1 cellular context compared by ENCODE assay signal in the genomic region with DNA sequence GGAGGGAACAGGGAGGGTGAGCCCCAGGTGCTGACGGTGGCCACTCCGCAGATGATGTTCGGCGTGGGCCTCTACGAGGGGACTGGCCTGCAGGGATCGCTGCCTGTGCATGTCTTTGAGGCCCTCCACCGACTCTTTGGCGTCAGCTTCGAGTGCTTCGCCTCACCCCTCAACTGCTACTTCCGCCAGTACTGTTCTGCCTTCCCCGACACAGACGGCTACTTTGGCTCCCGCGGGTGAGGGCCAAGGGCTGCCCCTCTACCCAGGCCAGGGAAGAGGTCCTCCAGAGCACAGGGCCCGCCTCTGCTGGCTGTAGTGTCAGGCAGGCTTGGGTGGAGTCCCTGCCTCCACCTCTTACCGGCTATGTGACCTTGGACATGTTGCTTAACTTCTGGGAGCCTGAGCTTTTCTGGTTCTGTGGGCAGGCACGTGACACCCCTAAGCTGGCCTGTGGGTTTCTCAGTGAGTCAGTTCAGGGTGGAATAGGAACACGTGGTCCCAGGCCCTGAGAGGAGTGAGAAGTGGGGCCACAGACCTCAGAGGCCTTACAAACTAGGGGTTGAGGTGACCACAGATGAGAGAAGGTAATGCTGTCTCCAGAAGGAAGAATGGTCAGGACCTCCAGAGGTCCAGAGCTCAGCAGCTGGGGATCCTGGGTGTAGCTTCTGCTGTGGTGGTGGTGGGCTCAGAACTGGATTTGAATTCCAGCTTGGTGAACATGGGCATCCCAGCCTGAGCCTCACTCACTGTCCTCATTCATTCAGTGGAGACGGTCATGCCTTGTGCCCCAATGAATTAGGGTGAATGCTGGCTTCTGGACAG.
TF ChIP-seq lines count a peak whose summit lies in the region.

No MANE protein-coding gene starts in this region.

TF ChIP-seq in HepG2, 621 proteins besides CTCF, POLR2A, EP300 and RAD21 (continued from another document and continues in another):
- TF ChIP-seq BCLAF1 (IDR thresholded peaks at IDR 0.05) (no peak), ZFP82 (CRISPR knock-in tag; IDR thresholded peaks at IDR 0.05; ENCODE audit: borderline replicate concordance) (peak; percentile 17; the same call in 1 of the 2 replicates), HNRNPH1 (optimal IDR thresholded peaks at IDR 0.05; ENCODE audit: low read depth, low read length) (no peak), ZNF569 (CRISPR knock-in tag; IDR thresholded peaks at IDR 0.05; ENCODE audit: borderline replicate concordance) (no peak), TFAP4 (IDR thresholded peaks at IDR 0.05; ENCODE audit: borderline replicate concordance, low read depth) (peak; percentile 62; the same call in 1 of the 2 replicates), GABPA (IDR thresholded peaks at IDR 0.05; ENCODE audit: low read depth, low read length) (no peak), GABPA (CRISPR knock-in tag; IDR thresholded peaks at IDR 0.05; ENCODE audit: low read depth) (peak; percentile 52; the same call in 1 of the 2 replicates), SMAD1 (CRISPR knock-in tag; IDR thresholded peaks at IDR 0.05; ENCODE audit: borderline replicate concordance, low read depth) (no peak; the same call in 1 of the 2 replicates), ELF1 (CRISPR knock-in tag; IDR thresholded peaks at IDR 0.05) (peak; percentile 70), ZNF263 (CRISPR knock-in tag; IDR thresholded peaks at IDR 0.05) (peak; percentile 14), AGO2 (optimal IDR thresholded peaks at IDR 0.05; ENCODE audit: low read depth, low read length) (peak; percentile 88), CREM (IDR thresholded peaks at IDR 0.05) (no peak; the same call in 1 of the 2 replicates), CREM (CRISPR knock-in tag; IDR thresholded peaks at IDR 0.05) (no peak), SRSF4 (IDR thresholded peaks at IDR 0.05; ENCODE audit: low read depth, low read length, poor library complexity, severe bottlenecking) (no peak), HNF4A (CRISPR knock-in tag; IDR thresholded peaks at IDR 0.05) (peak; percentile 83), MAFF (IDR thresholded peaks at IDR 0.05; ENCODE audit: low read depth, low read length) (0 out of 2 replicates have a peak, but pooled peaks have one; percentile 1), ZNF816 (CRISPR knock-in tag; IDR thresholded peaks at IDR 0.05; ENCODE audit: borderline replicate concordance) (no peak), ZNF317 (CRISPR knock-in tag; IDR thresholded peaks at IDR 0.05) (peak; percentile 80; the same call in 1 of the 2 replicates), ZNF329 (CRISPR knock-in tag; IDR thresholded peaks at IDR 0.05; ENCODE audit: low read depth) (peak; percentile 52; the same call in 1 of the 2 replicates), THYN1 (CRISPR knock-in tag; IDR thresholded peaks at IDR 0.05; ENCODE audit: borderline replicate concordance, low read depth) (no peak), SOX5 (CRISPR knock-in tag; IDR thresholded peaks at IDR 0.05; ENCODE audit: borderline replicate concordance) (peak; percentile 88), ZNF205 (CRISPR knock-in tag; IDR thresholded peaks at IDR 0.05) (peak; percentile 88; the same call in 1 of the 2 replicates), NFKBIZ (CRISPR knock-in tag; IDR thresholded peaks at IDR 0.05) (no peak), THRA (CRISPR knock-in tag; IDR thresholded peaks at IDR 0.05; ENCODE audit: borderline replicate concordance) (peak; percentile 91; the same call in 1 of the 2 replicates), DNMT3B (CRISPR knock-in tag; conservative IDR thresholded peaks at IDR 0.05) (peak; percentile 99), BATF2 (CRISPR knock-in tag; IDR thresholded peaks at IDR 0.05) (0 out of 2 replicates have a peak, but pooled peaks have one; percentile 9), ZFP36L2 (CRISPR knock-in tag; IDR thresholded peaks at IDR 0.05) (no peak), NFE2L2 (IDR thresholded peaks at IDR 0.05; ENCODE audit: low read length) (no peak), KLF12 (CRISPR knock-in tag; IDR thresholded peaks at IDR 0.05; ENCODE audit: borderline replicate concordance) (peak; percentile 95), NR2F6 (IDR thresholded peaks at IDR 0.05) (peak; percentile 78; the same call in 1 of the 2 replicates), NR2F6 (CRISPR knock-in tag; IDR thresholded peaks at IDR 0.05) (peak; percentile 93), SIX4 (CRISPR knock-in tag; IDR thresholded peaks at IDR 0.05) (peak; percentile 73; the same call in 1 of the 2 replicates), BRCA1 (CRISPR knock-in tag; IDR thresholded peaks at IDR 0.05) (peak; percentile 74; the same call in 1 of the 2 replicates), GRHL1 (CRISPR knock-in tag; conservative IDR thresholded peaks at IDR 0.05) (no peak), ATF4 (CRISPR knock-in tag; IDR thresholded peaks at IDR 0.05) (peak in 1 of 2 experiments; percentile 63; a peak in 1 of 4 replicates)
- TF ChIP-seq, protein P1, sequence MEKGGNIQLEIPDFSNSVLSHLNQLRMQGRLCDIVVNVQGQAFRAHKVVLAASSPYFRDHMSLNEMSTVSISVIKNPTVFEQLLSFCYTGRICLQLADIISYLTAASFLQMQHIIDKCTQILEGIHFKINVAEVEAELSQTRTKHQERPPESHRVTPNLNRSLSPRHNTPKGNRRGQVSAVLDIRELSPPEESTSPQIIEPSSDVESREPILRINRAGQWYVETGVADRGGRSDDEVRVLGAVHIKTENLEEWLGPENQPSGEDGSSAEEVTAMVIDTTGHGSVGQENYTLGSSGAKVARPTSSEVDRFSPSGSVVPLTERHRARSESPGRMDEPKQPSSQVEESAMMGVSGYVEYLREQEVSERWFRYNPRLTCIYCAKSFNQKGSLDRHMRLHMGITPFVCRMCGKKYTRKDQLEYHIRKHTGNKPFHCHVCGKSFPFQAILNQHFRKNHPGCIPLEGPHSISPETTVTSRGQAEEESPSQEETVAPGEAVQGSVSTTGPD (CRISPR knock-in tag; IDR thresholded peaks at IDR 0.05): no peak; the same call in 1 of the 2 replicates
- TF ChIP-seq, protein P2, sequence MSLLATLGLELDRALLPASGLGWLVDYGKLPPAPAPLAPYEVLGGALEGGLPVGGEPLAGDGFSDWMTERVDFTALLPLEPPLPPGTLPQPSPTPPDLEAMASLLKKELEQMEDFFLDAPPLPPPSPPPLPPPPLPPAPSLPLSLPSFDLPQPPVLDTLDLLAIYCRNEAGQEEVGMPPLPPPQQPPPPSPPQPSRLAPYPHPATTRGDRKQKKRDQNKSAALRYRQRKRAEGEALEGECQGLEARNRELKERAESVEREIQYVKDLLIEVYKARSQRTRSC (CRISPR knock-in tag; IDR thresholded peaks at IDR 0.05; ENCODE audit: low read depth): 0 out of 2 replicates have a peak, but pooled peaks have one; percentile 56
- TF ChIP-seq, protein P3, sequence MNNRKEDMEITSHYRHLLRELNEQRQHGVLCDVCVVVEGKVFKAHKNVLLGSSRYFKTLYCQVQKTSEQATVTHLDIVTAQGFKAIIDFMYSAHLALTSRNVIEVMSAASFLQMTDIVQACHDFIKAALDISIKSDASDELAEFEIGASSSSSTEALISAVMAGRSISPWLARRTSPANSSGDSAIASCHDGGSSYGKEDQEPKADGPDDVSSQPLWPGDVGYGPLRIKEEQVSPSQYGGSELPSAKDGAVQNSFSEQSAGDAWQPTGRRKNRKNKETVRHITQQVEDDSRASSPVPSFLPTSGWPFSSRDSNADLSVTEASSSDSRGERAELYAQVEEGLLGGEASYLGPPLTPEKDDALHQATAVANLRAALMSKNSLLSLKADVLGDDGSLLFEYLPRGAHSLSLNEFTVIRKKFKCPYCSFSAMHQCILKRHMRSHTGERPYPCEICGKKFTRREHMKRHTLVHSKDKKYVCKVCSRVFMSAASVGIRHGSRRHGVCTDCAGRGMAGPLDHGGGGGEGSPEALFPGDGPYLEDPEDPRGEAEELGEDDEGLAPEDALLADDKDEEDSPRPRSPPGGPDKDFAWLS (CRISPR knock-in tag; IDR thresholded peaks at IDR 0.05; ENCODE audit: borderline replicate concordance): peak; percentile 93; the same call in 1 of the 2 replicates
- TF ChIP-seq, protein P4, sequence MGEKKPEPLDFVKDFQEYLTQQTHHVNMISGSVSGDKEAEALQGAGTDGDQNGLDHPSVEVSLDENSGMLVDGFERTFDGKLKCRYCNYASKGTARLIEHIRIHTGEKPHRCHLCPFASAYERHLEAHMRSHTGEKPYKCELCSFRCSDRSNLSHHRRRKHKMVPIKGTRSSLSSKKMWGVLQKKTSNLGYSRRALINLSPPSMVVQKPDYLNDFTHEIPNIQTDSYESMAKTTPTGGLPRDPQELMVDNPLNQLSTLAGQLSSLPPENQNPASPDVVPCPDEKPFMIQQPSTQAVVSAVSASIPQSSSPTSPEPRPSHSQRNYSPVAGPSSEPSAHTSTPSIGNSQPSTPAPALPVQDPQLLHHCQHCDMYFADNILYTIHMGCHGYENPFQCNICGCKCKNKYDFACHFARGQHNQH (CRISPR knock-in tag; IDR thresholded peaks at IDR 0.05): peak; percentile 99
- TF ChIP-seq, protein P5, sequence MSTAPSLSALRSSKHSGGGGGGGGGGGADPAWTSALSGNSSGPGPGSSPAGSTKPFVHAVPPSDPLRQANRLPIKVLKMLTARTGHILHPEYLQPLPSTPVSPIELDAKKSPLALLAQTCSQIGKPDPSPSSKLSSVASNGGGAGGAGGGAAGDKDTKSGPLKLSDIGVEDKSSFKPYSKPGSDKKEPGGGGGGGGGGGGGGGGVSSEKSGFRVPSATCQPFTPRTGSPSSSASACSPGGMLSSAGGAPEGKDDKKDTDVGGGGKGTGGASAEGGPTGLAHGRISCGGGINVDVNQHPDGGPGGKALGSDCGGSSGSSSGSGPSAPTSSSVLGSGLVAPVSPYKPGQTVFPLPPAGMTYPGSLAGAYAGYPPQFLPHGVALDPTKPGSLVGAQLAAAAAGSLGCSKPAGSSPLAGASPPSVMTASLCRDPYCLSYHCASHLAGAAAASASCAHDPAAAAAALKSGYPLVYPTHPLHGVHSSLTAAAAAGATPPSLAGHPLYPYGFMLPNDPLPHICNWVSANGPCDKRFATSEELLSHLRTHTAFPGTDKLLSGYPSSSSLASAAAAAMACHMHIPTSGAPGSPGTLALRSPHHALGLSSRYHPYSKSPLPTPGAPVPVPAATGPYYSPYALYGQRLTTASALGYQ (CRISPR knock-in tag; IDR thresholded peaks at IDR 0.05): peak; percentile 52; the same call in 1 of the 2 replicates
